ENCODE assay signal across 12 cellular contexts in the genomic region with DNA sequence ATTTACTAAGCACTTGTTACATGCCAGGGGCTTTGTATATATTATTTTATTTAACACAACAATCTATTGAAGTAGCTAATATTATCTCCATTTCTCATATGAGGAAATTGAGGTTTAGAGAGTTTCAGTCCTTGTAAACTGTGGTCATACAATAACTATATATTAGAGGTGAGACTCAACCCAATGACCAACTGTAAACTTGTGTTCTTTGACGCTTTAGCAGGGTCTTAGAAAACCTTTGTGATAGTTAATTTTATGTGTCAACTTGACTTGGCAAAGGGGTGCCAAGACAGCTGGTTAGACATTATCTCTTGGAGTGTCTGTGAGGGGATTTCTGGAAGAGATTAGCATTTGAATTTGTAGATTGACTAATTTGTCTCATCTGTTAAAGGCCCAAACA.
DNase-seq lines count a peak whose midpoint lies in the region; ATAC-seq and TF ChIP-seq lines count a peak whose summit lies in the region.
"Had no signal": no experiment of that assay in that cellular context is flagged by ENCODE, and none has a peak within 500 bp of the region (broad histone marks: within the 10 kb centered on the region; RNA-seq: fewer than 3 reads in every experiment).

No MANE protein-coding gene starts in this region.

- no peaks in the 10 kb centered on the region for H3K27me3 ChIP-seq in CD8-positive, alpha-beta memory T cell (ENCODE audit: insufficient read depth, low read length, poor library complexity, severe bottlenecking)
- H3K27me3 ChIP-seq in suprapubic skin (no peaks in the 10 kb centered on the region), aorta (ENCODE audit: control insufficient read depth in 1 of 2, insufficient read depth in 2 of 2, low read length in 1 of 2) (no peaks in the 10 kb centered on the region), Caco-2 (replicated peaks; ENCODE audit: control insufficient read depth, insufficient read depth, low read length) (no peaks in the 10 kb centered on the region)
- H3K27me3 ChIP-seq: adrenal gland, SJSA1 had no signal

- H3K27me3 Mint-ChIP-seq in CD8-positive, alpha-beta memory T cell = peaks cover 0 to 2% of the 10 kb centered on the region in 2 donors
- H3K27me3 Mint-ChIP-seq in Caco-2 (ENCODE audit: insufficient read depth, unreplicated experiment) = no peaks in the 10 kb centered on the region

- 59% methylated on average over 1 of the region's 1 CpG for WGBS in suprapubic skin
- WGBS in aorta, 2 donors = 84 to 91% methylated on average over 1 of the region's 1 CpG

- POLR2A ChIA-PET in CD8-positive, alpha-beta memory T cell (lab: Charles Lee) = interaction anchor here (0.6 kb wide), 1 partner anchor 243 kb away, joined by 4 read pairs; no protein-coding TSS in a partner anchor
- POLR2A ChIA-PET in Caco-2 (lab: Charles Lee) = no interaction called here

- no peak for TF ChIP-seq EP300 in suprapubic skin (IDR thresholded peaks at IDR 0.05)

- peaks cover 6 to 76% (median 12%) of the 10 kb centered on the region in 3 donors for H3K36me3 Mint-ChIP-seq in CD8-positive, alpha-beta memory T cell
- no peaks in the 10 kb centered on the region for H3K36me3 Mint-ChIP-seq in Caco-2 (ENCODE audit: insufficient read depth, unreplicated experiment)

- no TSS peak for BruUV-seq in Caco-2 (replicated peaks; lab: Mats Ljungman, UMichigan)

- no peak for TF ChIP-seq POLR2A in suprapubic skin (IDR thresholded peaks at IDR 0.05)

- ATAC-seq in GM19043 (IDR thresholded peaks at IDR 0.05; ENCODE audit: low read depth, unreplicated experiment) (peak; percentile 60), HG02678 (IDR thresholded peaks at IDR 0.05; ENCODE audit: unreplicated experiment) (peak; percentile 56), HG03439 (IDR thresholded peaks at IDR 0.05; ENCODE audit: unreplicated experiment) (peak; percentile 69), aorta (ENCODE audit: low FRiP score) (no peak)

- H3K4me3 ChIP-seq in CD8-positive, alpha-beta memory T cell (ENCODE audit: low read length) = no peak overlapping the region
- H3K4me3 ChIP-seq in suprapubic skin (no peak overlapping the region), aorta (ENCODE audit: low read length in 2 of 2) (no peak overlapping the region), Caco-2 (ENCODE audit: low read depth, low read length) (no peak overlapping the region)
- H3K4me3 ChIP-seq: adrenal gland, lung, SJSA1 had no signal

- no peak for TF ChIP-seq CTCF in suprapubic skin (IDR thresholded peaks at IDR 0.05)
- TF ChIP-seq CTCF in Caco-2 (IDR thresholded peaks at IDR 0.05; ENCODE audit: insufficient read depth in 1 of 2, low read depth in 1 of 2, low read length in 1 of 2, severe bottlenecking in 1 of 2, unreplicated experiment in 1 of 2) = no peak

- H3K36me3 ChIP-seq in CD8-positive, alpha-beta memory T cell (ENCODE audit: insufficient read depth, low read length) = no peaks in the 10 kb centered on the region
- H3K36me3 ChIP-seq in suprapubic skin = no peaks in the 10 kb centered on the region
- no peaks in the 10 kb centered on the region for H3K36me3 ChIP-seq in aorta (ENCODE audit: control insufficient read depth in 1 of 2, insufficient read depth in 2 of 2, low read length in 1 of 2)
- no peaks in the 10 kb centered on the region for H3K36me3 ChIP-seq in Caco-2 (ENCODE audit: control insufficient read depth, insufficient read depth, low read length)
- H3K36me3 ChIP-seq: adrenal gland, SJSA1 had no signal

- H3K4me1 ChIP-seq in CD8-positive, alpha-beta memory T cell (ENCODE audit: insufficient read depth, low read length) = peaks cover 7% of the 10 kb centered on the region
- H3K4me1 ChIP-seq in suprapubic skin (no peaks in the 10 kb centered on the region), aorta (ENCODE audit: control insufficient read depth in 1 of 2, insufficient read depth in 2 of 2, low read length in 2 of 2) (no peaks in the 10 kb centered on the region), Caco-2 (no peaks in the 10 kb centered on the region)
- H3K4me1 ChIP-seq: adrenal gland, SJSA1 had no signal

- peak overlapping the region in 4 of 7 donors; percentile 3 to 54 (median 8) for H3K4me3 Mint-ChIP-seq in CD8-positive, alpha-beta memory T cell
- no peak overlapping the region for H3K4me3 Mint-ChIP-seq in Caco-2 (ENCODE audit: unreplicated experiment)

- no peaks in the 10 kb centered on the region for H3K9me3 ChIP-seq in CD8-positive, alpha-beta memory T cell (ENCODE audit: low read length)
- no peaks in the 10 kb centered on the region for H3K9me3 ChIP-seq in suprapubic skin
- H3K9me3 ChIP-seq in aorta (ENCODE audit: control insufficient read depth, low read length) = peaks cover 1% of the 10 kb centered on the region
- no peaks in the 10 kb centered on the region for H3K9me3 ChIP-seq in Caco-2
- H3K9me3 ChIP-seq: SJSA1 had no signal

- CTCF ChIA-PET in CD8-positive, alpha-beta memory T cell (lab: Charles Lee) = no interaction called here
- CTCF ChIA-PET in Caco-2 (lab: Charles Lee) = no interaction called here

- H3K9me3 Mint-ChIP-seq in CD8-positive, alpha-beta memory T cell = peaks cover 16 to 44% (median 25%) of the 10 kb centered on the region in 5 donors
- H3K9me3 Mint-ChIP-seq in Caco-2 (ENCODE audit: unreplicated experiment) = peaks cover 4% of the 10 kb centered on the region

- no peak for DNase-seq in CD8-positive, alpha-beta memory T cell
- DNase-seq in suprapubic skin (ENCODE audit: low spot score in 2 of 2) (no peak), aorta (no peak), GOT3 (lab: John Stamatoyannopoulos, UW) (no peak), Caco-2 (no peak)
- DNase-seq: adrenal gland, NCI-H2227 treated with DMSO at 0.1 percent for 48 hours had no signal

- peak overlapping the region in 7 of 8 donors; percentile 28 to 86 (median 77) for H3K27ac Mint-ChIP-seq in CD8-positive, alpha-beta memory T cell
- no peak overlapping the region for H3K27ac Mint-ChIP-seq in Caco-2 (ENCODE audit: unreplicated experiment)

- intact Hi-C loops in aorta (cut with DNase I) (no loop called here), Caco-2 (cut with micrococcal nuclease; ENCODE audit: unreplicated experiment) (no loop called here)

- H3K4me1 Mint-ChIP-seq in CD8-positive, alpha-beta memory T cell = peaks cover 30 to 47% (median 35%) of the 10 kb centered on the region in 3 donors
- H3K4me1 Mint-ChIP-seq in Caco-2 (ENCODE audit: low read depth, unreplicated experiment) = no peaks in the 10 kb centered on the region

- H3K27ac ChIP-seq in CD8-positive, alpha-beta memory T cell (ENCODE audit: low read depth, low read length) = no peak overlapping the region
- H3K27ac ChIP-seq in suprapubic skin (no peak overlapping the region), aorta (ENCODE audit: low read depth in 1 of 2, low read length in 2 of 2) (no peak overlapping the region)
- H3K27ac ChIP-seq: adrenal gland, SJSA1 had no signal
